Comparison of ENCODE assay signal across 8 cellular contexts in the genomic region with DNA sequence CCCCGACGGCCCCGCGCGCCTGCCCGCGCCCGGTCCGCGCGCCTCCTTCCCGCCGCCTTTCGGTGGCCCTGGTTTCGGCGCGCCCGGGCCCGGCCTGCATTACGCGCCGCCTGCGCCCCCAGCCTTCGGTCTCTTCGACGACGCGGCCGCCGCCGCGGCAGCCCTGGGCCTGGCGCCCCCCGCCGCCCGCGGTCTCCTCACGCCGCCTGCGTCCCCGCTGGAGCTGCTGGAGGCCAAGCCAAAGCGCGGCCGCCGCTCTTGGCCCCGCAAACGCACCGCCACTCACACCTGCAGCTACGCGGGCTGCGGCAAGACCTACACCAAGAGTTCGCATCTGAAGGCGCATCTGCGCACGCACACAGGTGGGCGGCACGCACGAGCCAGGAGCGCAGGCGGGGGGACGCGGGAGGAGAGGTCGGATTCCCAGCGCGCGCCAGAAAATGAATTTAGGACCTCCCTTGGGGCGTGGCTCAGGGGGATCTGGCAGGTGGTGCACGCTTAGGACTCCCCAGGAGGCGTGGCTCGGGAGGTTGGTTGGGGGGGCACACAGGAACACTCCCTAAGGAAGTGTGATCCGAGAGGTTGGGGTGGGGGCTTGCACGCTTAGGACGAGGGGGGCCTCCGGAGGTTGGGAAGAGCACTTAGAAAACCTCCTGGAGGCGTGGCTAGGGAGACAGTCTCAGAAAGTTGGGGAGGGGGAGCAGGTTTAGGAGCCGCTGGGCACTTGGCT. TPM values are rescaled to one million over a fixed set of nuclear protein-coding genes. Genes with fewer than 3 reads are reported as not detected.
DNase-seq lines count a peak whose midpoint lies in the region; ATAC-seq and TF ChIP-seq lines count a peak whose summit lies in the region.

No MANE protein-coding gene starts in this region.

- peak overlapping the region; percentile 98 for H3K4me3 ChIP-seq in CD4-positive, CD25-positive, alpha-beta regulatory T cell (ENCODE audit: low read depth, low read length)
- peak overlapping the region; percentile 63 for H3K4me3 ChIP-seq in MG63
- H3K4me3 ChIP-seq in retinal pigment epithelial cell (ENCODE audit: low read length), result peak overlapping the region; percentile 50

- H3K27me3 ChIP-seq in CD4-positive, CD25-positive, alpha-beta regulatory T cell (ENCODE audit: control insufficient read depth, insufficient read depth, low read length), result no peaks in the 10 kb centered on the region
- no peaks in the 10 kb centered on the region for H3K27me3 ChIP-seq in MG63

- peaks cover 44% of the 10 kb centered on the region for H3K4me1 ChIP-seq in CD4-positive, CD25-positive, alpha-beta regulatory T cell (ENCODE audit: control insufficient read depth, insufficient read depth, low read length, poor library complexity, severe bottlenecking)

- intact Hi-C loops in activated T-helper 2 cell treated with anti-CD3 and anti-CD28 coated beads, Interferon-gamma antibody, Interleukin-2, Interleukin-4, amounts not matched to agents 10 μg/mL and 5 μg/mL and 100 μg/mL, durations not matched to agents 14 hours and 24 hours and 36 hours (cut with micrococcal nuclease), result loop anchor here (5.0 kb wide), 4 partner anchors 44 to 249 kb away; partner anchors contain the start of gene TPM4
- intact Hi-C loops in cardiac septum (cut with DNase I), result loop anchor here (2.0 kb wide), 3 partner anchors 17 to 77 kb away; no protein-coding TSS in a partner anchor

- peak overlapping the region; percentile 86 for H3K27ac ChIP-seq in CD4-positive, CD25-positive, alpha-beta regulatory T cell (ENCODE audit: insufficient read depth, low read length, poor library complexity, severe bottlenecking)

- peak; percentile 58 to 80 (median 69) for DNase-seq in CD4-positive, CD25-positive, alpha-beta regulatory T cell
- DNase-seq in MG63 (peak; percentile 50), cardiac septum (ENCODE audit: low spot score) (peak; percentile 79), retinal pigment epithelial cell (ENCODE audit: low read depth) (no peak), GF-D8 (lab: John Stamatoyannopoulos, UW) (no peak)
- peak; percentile 63 for DNase-seq in activated T-helper 2 cell treated with anti-CD3 and anti-CD28 coated beads, Interferon-gamma antibody, Interleukin-2, Interleukin-4, amounts not matched to agents 10 μg/mL and 5 μg/mL and 100 μg/mL, durations not matched to agents 14 hours and 24 hours and 36 hours (ENCODE audit: low spot score)

- ATAC-seq in CD4-positive, CD25-positive, alpha-beta regulatory T cell (ENCODE audit: low read depth in 2 of 2), result no peak
- ATAC-seq in HG02973 (IDR thresholded peaks at IDR 0.05; ENCODE audit: unreplicated experiment), result no peak
- no peak for ATAC-seq in GM21576 (IDR thresholded peaks at IDR 0.05; ENCODE audit: unreplicated experiment)

- peaks cover 3 to 51% (median 30%) of the 10 kb centered on the region in 4 donors for H3K4me1 Mint-ChIP-seq in CD4-positive, CD25-positive, alpha-beta regulatory T cell
- H3K4me1 Mint-ChIP-seq in activated T-helper 2 cell treated with anti-CD3 and anti-CD28 coated beads, Interferon-gamma antibody, Interleukin-2, Interleukin-4, amounts not matched to agents 10 μg/mL and 5 μg/mL and 100 μg/mL, durations not matched to agents 14 hours and 24 hours and 36 hours (ENCODE audit: low read depth), result peaks cover 47% of the 10 kb centered on the region

- H3K36me3 Mint-ChIP-seq in CD4-positive, CD25-positive, alpha-beta regulatory T cell, result peaks cover 45% of the 10 kb centered on the region
- peaks cover 37% of the 10 kb centered on the region for H3K36me3 Mint-ChIP-seq in activated T-helper 2 cell treated with anti-CD3 and anti-CD28 coated beads, Interferon-gamma antibody, Interleukin-2, Interleukin-4, amounts not matched to agents 10 μg/mL and 5 μg/mL and 100 μg/mL, durations not matched to agents 14 hours and 24 hours and 36 hours (ENCODE audit: low read depth)

- H3K9me3 Mint-ChIP-seq in CD4-positive, CD25-positive, alpha-beta regulatory T cell, result peaks cover 0 to 24% (median 0%) of the 10 kb centered on the region in 7 donors
- H3K9me3 Mint-ChIP-seq in activated T-helper 2 cell treated with anti-CD3 and anti-CD28 coated beads, Interferon-gamma antibody, Interleukin-2, Interleukin-4, amounts not matched to agents 10 μg/mL and 5 μg/mL and 100 μg/mL, durations not matched to agents 14 hours and 24 hours and 36 hours, result no peaks in the 10 kb centered on the region

- no peak for TF ChIP-seq CTCF in retinal pigment epithelial cell (conservative IDR thresholded peaks at IDR 0.05; ENCODE audit: low read depth, low read length)

- H3K27ac Mint-ChIP-seq in CD4-positive, CD25-positive, alpha-beta regulatory T cell, result peak overlapping the region; percentile 98 to 100 (median 98)
- H3K27ac Mint-ChIP-seq in activated T-helper 2 cell treated with anti-CD3 and anti-CD28 coated beads, Interferon-gamma antibody, Interleukin-2, Interleukin-4, amounts not matched to agents 10 μg/mL and 5 μg/mL and 100 μg/mL, durations not matched to agents 14 hours and 24 hours and 36 hours, result peak overlapping the region; percentile 25

- peaks cover 24% of the 10 kb centered on the region for H3K27me3 Mint-ChIP-seq in CD4-positive, CD25-positive, alpha-beta regulatory T cell
- peaks cover 31% of the 10 kb centered on the region for H3K27me3 Mint-ChIP-seq in activated T-helper 2 cell treated with anti-CD3 and anti-CD28 coated beads, Interferon-gamma antibody, Interleukin-2, Interleukin-4, amounts not matched to agents 10 μg/mL and 5 μg/mL and 100 μg/mL, durations not matched to agents 14 hours and 24 hours and 36 hours (ENCODE audit: low read depth)

- no peaks in the 10 kb centered on the region for H3K9me3 ChIP-seq in CD4-positive, CD25-positive, alpha-beta regulatory T cell (ENCODE audit: control insufficient read depth in 2 of 2, low read length in 2 of 2)
- H3K9me3 ChIP-seq in MG63, result no peaks in the 10 kb centered on the region

- H3K4me3 Mint-ChIP-seq in CD4-positive, CD25-positive, alpha-beta regulatory T cell, result peak overlapping the region; percentile 85 to 100 (median 98)
- H3K4me3 Mint-ChIP-seq in activated T-helper 2 cell treated with anti-CD3 and anti-CD28 coated beads, Interferon-gamma antibody, Interleukin-2, Interleukin-4, amounts not matched to agents 10 μg/mL and 5 μg/mL and 100 μg/mL, durations not matched to agents 14 hours and 24 hours and 36 hours (ENCODE audit: low read depth), result peak overlapping the region; percentile 81

- peaks cover 37% of the 10 kb centered on the region for H3K36me3 ChIP-seq in CD4-positive, CD25-positive, alpha-beta regulatory T cell (ENCODE audit: control insufficient read depth, insufficient read depth, low read length)
- H3K36me3 ChIP-seq in MG63, result peaks cover 34% of the 10 kb centered on the region

RNA-seq across cellular contexts. Expression of gene KLF2, which starts 1.2 kb away (rescaled TPM):
- total RNA-seq in CD4-positive, CD25-positive, alpha-beta regulatory T cell, result 725 TPM
- 100 to 1,000 TPM in 2 of 4 donors, 10 to 100 TPM in 2; 95.1 to 139 (median 118) TPM for polyA plus RNA-seq in CD4-positive, CD25-positive, alpha-beta regulatory T cell
- 4.4 and 6.3 TPM in 2 replicates for total RNA-seq in MG63 (2014; rRNA removed; shearing (Covaris generic); ENCODE audit: low replicate concordance)
- total RNA-seq in activated T-helper 2 cell treated with anti-CD3 and anti-CD28 coated beads, Interferon-gamma antibody, Interleukin-2, Interleukin-4, amounts not matched to agents 10 μg/mL and 5 μg/mL and 100 μg/mL, durations not matched to agents 14 hours and 24 hours and 36 hours, result 2.4 and 2.7 TPM in 2 replicates
- total RNA-seq in cardiac septum, result 44.6 TPM

Comparison
In these comparisons a context has a peak if more than half of its experiments do, and no peak if none do; other contexts are left out.
1. DNase-seq: peak in CD4-positive, CD25-positive, alpha-beta regulatory T cell (3 of 3), MG63 (single experiment), activated T-helper 2 cell treated with anti-CD3 and anti-CD28 coated beads, Interferon-gamma antibody, Interleukin-2, Interleukin-4, amounts not matched to agents 10 μg/mL and 5 μg/mL and 100 μg/mL, durations not matched to agents 14 hours and 24 hours and 36 hours (single experiment) and cardiac septum (single experiment); none in retinal pigment epithelial cell (single experiment) and GF-D8 (single experiment).
2. RNA of gene KLF2, which starts 1.2 kb away (total RNA-seq): 725 TPM in CD4-positive, CD25-positive, alpha-beta regulatory T cell (single experiment); 44.6 TPM in cardiac septum (single experiment), 4.4 to 6.3 TPM in MG63 and 2.4 to 2.7 TPM in activated T-helper 2 cell treated with anti-CD3 and anti-CD28 coated beads, Interferon-gamma antibody, Interleukin-2, Interleukin-4, amounts not matched to agents 10 μg/mL and 5 μg/mL and 100 μg/mL, durations not matched to agents 14 hours and 24 hours and 36 hours; every median in the first group is over 10 times any median in the second.
3. Peak in every context shown above with its lines, with median percentiles within 50 percentile points of each other: H3K4me3 ChIP-seq.